8 cellular contexts compared by ENCODE assay signal in genomic region chr21:46324390-46325072, GRCh38. TPM values are rescaled to one million over a fixed set of nuclear protein-coding genes. Genes with fewer than 3 reads are reported as not detected.
DNase-seq lines count a peak whose midpoint lies in the region; ATAC-seq and TF ChIP-seq lines count a peak whose summit lies in the region.

No MANE protein-coding gene starts in this region.

- POLR2A ChIA-PET in activated CD8-positive, alpha-beta T cell treated with anti-CD3 and anti-CD28 coated beads for 36 hours (lab: Charles Lee): interaction anchor here (1.0 to 2.1 kb wide), 3 partner anchors 8 to 95 kb away, joined by 3 to 6 read pairs (median 5); no protein-coding TSS in a partner anchor

- peak overlapping the region; percentile 67 for H3K4me3 ChIP-seq in CD4-positive, CD25-positive, alpha-beta regulatory T cell (ENCODE audit: low read depth, low read length)

- H3K9me3 ChIP-seq in CD4-positive, CD25-positive, alpha-beta regulatory T cell (ENCODE audit: control insufficient read depth in 2 of 2, low read length in 2 of 2): no peaks in the 10 kb centered on the region

- peak overlapping the region; percentile 98 for H3K27ac ChIP-seq in CD4-positive, CD25-positive, alpha-beta regulatory T cell (ENCODE audit: insufficient read depth, low read length, poor library complexity, severe bottlenecking)

- DNase-seq in CD4-positive, CD25-positive, alpha-beta regulatory T cell: peak; percentile 84 to 91 (median 87)
- DNase-seq in NCI-H82 (lab: John Stamatoyannopoulos, UW) (peak; percentile 89), medulla oblongata (ENCODE audit: extremely low spot score) (peak; percentile 83)
- peak; percentile 83 for DNase-seq in activated CD8-positive, alpha-beta T cell treated with anti-CD3 and anti-CD28 coated beads for 36 hours
- DNase-seq in effector CD4-positive, alpha-beta T cell: peak; percentile 81
- peak; percentile 78 to 88 (median 82) for DNase-seq in stimulated activated CD4-positive, alpha-beta T cell treated with anti-CD3 and anti-CD28 coated beads, TNF-alpha, amount 100 ng/mL, for 4 hours (ENCODE audit: low read depth in 3 of 3)

- H3K4me3 Mint-ChIP-seq in CD4-positive, CD25-positive, alpha-beta regulatory T cell: peak overlapping the region; percentile 96 to 98 (median 97)
- peak overlapping the region; percentile 91 for H3K4me3 Mint-ChIP-seq in activated CD8-positive, alpha-beta T cell treated with anti-CD3 and anti-CD28 coated beads for 36 hours

- peak overlapping the region in 2 of 3 donors; percentile 96 to 99 for H3K27ac Mint-ChIP-seq in CD4-positive, CD25-positive, alpha-beta regulatory T cell
- peak overlapping the region; percentile 66 for H3K27ac Mint-ChIP-seq in activated CD8-positive, alpha-beta T cell treated with anti-CD3 and anti-CD28 coated beads for 36 hours

- H3K27me3 Mint-ChIP-seq in CD4-positive, CD25-positive, alpha-beta regulatory T cell: no peaks in the 10 kb centered on the region
- H3K27me3 Mint-ChIP-seq in activated CD8-positive, alpha-beta T cell treated with anti-CD3 and anti-CD28 coated beads for 36 hours: no peaks in the 10 kb centered on the region

- H3K36me3 Mint-ChIP-seq in CD4-positive, CD25-positive, alpha-beta regulatory T cell: peaks cover 10% of the 10 kb centered on the region
- H3K36me3 Mint-ChIP-seq in activated CD8-positive, alpha-beta T cell treated with anti-CD3 and anti-CD28 coated beads for 36 hours (ENCODE audit: low read depth): peaks cover 48% of the 10 kb centered on the region

- H3K36me3 ChIP-seq in CD4-positive, CD25-positive, alpha-beta regulatory T cell (ENCODE audit: control insufficient read depth, insufficient read depth, low read length): peaks cover 13% of the 10 kb centered on the region

- H3K4me1 ChIP-seq in CD4-positive, CD25-positive, alpha-beta regulatory T cell (ENCODE audit: control insufficient read depth, insufficient read depth, low read length, poor library complexity, severe bottlenecking): peaks cover 32% of the 10 kb centered on the region

- intact Hi-C loops in activated CD8-positive, alpha-beta T cell treated with anti-CD3 and anti-CD28 coated beads for 36 hours (cut with micrococcal nuclease): no loop called here

- CTCF ChIA-PET in activated CD8-positive, alpha-beta T cell treated with anti-CD3 and anti-CD28 coated beads for 36 hours (lab: Charles Lee): no interaction called here

- ATAC-seq in CD4-positive, CD25-positive, alpha-beta regulatory T cell (ENCODE audit: low read depth in 2 of 2): peak; percentile 76 to 77
- ATAC-seq in GM19351 (IDR thresholded peaks at IDR 0.05; ENCODE audit: unreplicated experiment): peak; percentile 59
- ATAC-seq in HG03469 (IDR thresholded peaks at IDR 0.05; ENCODE audit: unreplicated experiment): peak; percentile 25
- peak; percentile 78 for ATAC-seq in activated CD8-positive, alpha-beta T cell treated with anti-CD3 and anti-CD28 coated beads for 36 hours

- no peak for TF ChIP-seq CTCF in activated CD8-positive, alpha-beta T cell treated with anti-CD3 and anti-CD28 coated beads for 36 hours (IDR thresholded peaks at IDR 0.05)

- H3K27me3 ChIP-seq in CD4-positive, CD25-positive, alpha-beta regulatory T cell (ENCODE audit: control insufficient read depth, insufficient read depth, low read length): no peaks in the 10 kb centered on the region

- H3K9me3 Mint-ChIP-seq in CD4-positive, CD25-positive, alpha-beta regulatory T cell: no peaks in the 10 kb centered on the region
- H3K9me3 Mint-ChIP-seq in activated CD8-positive, alpha-beta T cell treated with anti-CD3 and anti-CD28 coated beads for 36 hours: no peaks in the 10 kb centered on the region

- peaks cover 5 to 51% (median 28%) of the 10 kb centered on the region in 4 donors for H3K4me1 Mint-ChIP-seq in CD4-positive, CD25-positive, alpha-beta regulatory T cell
- peaks cover 33% of the 10 kb centered on the region for H3K4me1 Mint-ChIP-seq in activated CD8-positive, alpha-beta T cell treated with anti-CD3 and anti-CD28 coated beads for 36 hours (ENCODE audit: low read depth)

RNA-seq across cellular contexts. Expression of gene PCNT, which starts 0.6 kb away (rescaled TPM):
- 64.5 TPM for total RNA-seq in CD4-positive, CD25-positive, alpha-beta regulatory T cell
- 10 to 100 TPM in 2 of 4 donors, 1 to 10 TPM in 2; 5.3 to 13.7 (median 9.5) TPM for polyA plus RNA-seq in CD4-positive, CD25-positive, alpha-beta regulatory T cell
- 10 to 100 TPM; 46.2 to 46.6 TPM for total RNA-seq in activated CD8-positive, alpha-beta T cell treated with anti-CD3 and anti-CD28 coated beads for 36 hours

RNA-seq across cellular contexts. Expression of gene C21orf58, which starts 0.9 kb away (rescaled TPM):
- 5.2 TPM for total RNA-seq in CD4-positive, CD25-positive, alpha-beta regulatory T cell
- under 1 TPM; 0.64 to 0.96 (median 0.83) TPM for polyA plus RNA-seq in CD4-positive, CD25-positive, alpha-beta regulatory T cell
- total RNA-seq in activated CD8-positive, alpha-beta T cell treated with anti-CD3 and anti-CD28 coated beads for 36 hours: 10 to 100 TPM; 23.9 to 25.2 TPM

RNA-seq across cellular contexts. Expression of gene YBEY, which starts 38.4 kb away (rescaled TPM):
- 10.9 TPM for total RNA-seq in CD4-positive, CD25-positive, alpha-beta regulatory T cell
- polyA plus RNA-seq in CD4-positive, CD25-positive, alpha-beta regulatory T cell: 10 to 100 TPM; 13.6 to 18.3 (median 15.4) TPM
- total RNA-seq in activated CD8-positive, alpha-beta T cell treated with anti-CD3 and anti-CD28 coated beads for 36 hours: 10 to 100 TPM; 14.9 to 16.2 TPM

RNA-seq across cellular contexts. Expression of gene MCM3AP, which starts 39.1 kb away (rescaled TPM):
- 139 TPM for total RNA-seq in CD4-positive, CD25-positive, alpha-beta regulatory T cell
- polyA plus RNA-seq in CD4-positive, CD25-positive, alpha-beta regulatory T cell: 10 to 100 TPM; 30.7 to 47.2 (median 44.8) TPM
- total RNA-seq in activated CD8-positive, alpha-beta T cell treated with anti-CD3 and anti-CD28 coated beads for 36 hours: 100 to 1,000 TPM; 108 to 112 TPM

Comparison
In these comparisons a context has a peak if more than half of its experiments do, and no peak if none do; other contexts are left out.
1. Peak in every context shown above with its lines: DNase-seq, ATAC-seq, H3K4me3 ChIP-seq and H3K27ac ChIP-seq.
2. ATAC-seq: peak in every context shown above with its lines; median percentile 78 in activated CD8-positive, alpha-beta T cell treated with anti-CD3 and anti-CD28 coated beads for 36 hours; 76 in CD4-positive, CD25-positive, alpha-beta regulatory T cell; 59 in GM19351; 25 in HG03469.